15 cellular contexts compared by ENCODE assay signal in the genomic region with DNA sequence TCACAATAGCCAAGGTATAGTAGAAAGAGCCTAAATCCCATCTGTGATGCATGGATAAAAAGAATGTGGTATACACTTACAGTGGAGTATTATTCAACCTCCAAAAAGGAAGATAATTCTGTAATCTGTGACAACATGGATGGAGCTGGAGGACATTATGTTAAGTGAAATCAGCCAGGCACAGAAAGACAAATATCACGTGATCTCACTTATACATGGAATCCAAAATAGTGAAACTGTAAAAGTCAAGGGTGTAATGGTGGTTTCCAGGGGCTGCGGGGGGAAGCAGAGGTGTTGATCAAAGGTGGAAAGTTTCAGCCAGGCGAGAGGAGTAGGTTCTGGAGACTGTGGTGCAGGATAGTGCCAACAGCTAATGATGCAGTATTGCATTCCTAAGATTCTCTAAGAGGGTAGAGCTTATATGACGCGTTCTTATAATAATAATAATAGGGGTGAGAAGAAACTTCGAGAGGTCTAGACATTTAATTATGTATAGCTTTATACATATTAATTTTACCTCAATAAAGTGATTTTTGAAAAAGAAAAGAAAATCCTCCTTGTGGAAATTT.
DNase-seq lines count a peak whose midpoint lies in the region; ATAC-seq and TF ChIP-seq lines count a peak whose summit lies in the region.
"Had no signal": no experiment of that assay in that cellular context is flagged by ENCODE, and none has a peak within 500 bp of the region (broad histone marks: within the 10 kb centered on the region; RNA-seq: fewer than 3 reads in every experiment).

No MANE protein-coding gene starts in this region.

- no peak overlapping the region for H3K4me3 ChIP-seq in left lung
- H3K4me3 ChIP-seq: BLaER1 had no signal

- H3K4me1 ChIP-seq in left lung, result peaks cover 0 to 5% of the 10 kb centered on the region in 2 donors

- H3K27ac ChIP-seq in left lung, result no peak overlapping the region
- H3K27ac ChIP-seq: 22Rv1, BLaER1 had no signal

- peaks cover 0 to 12% of the 10 kb centered on the region in 2 donors for H3K27me3 ChIP-seq in left lung
- H3K27me3 ChIP-seq: BLaER1 had no signal

- intact Hi-C loops in left lung (cut with DNase I), result loop anchor here (2.0 to 10.0 kb wide), 3 partner anchors 347 to 1004 kb away; no protein-coding TSS in a partner anchor

- no peaks in the 10 kb centered on the region for H3K9me3 ChIP-seq in left lung
- H3K9me3 ChIP-seq: BLaER1 had no signal

- TF ChIP-seq CTCF in chondrocyte (IDR thresholded peaks at IDR 0.05), result no peak
- no peak for TF ChIP-seq CTCF in left lung (IDR thresholded peaks at IDR 0.05)

- peak overlapping the region; percentile 22 for H3K27ac Mint-ChIP-seq in chondrocyte (ENCODE audit: unreplicated experiment)
- H3K27ac Mint-ChIP-seq: CD14-positive monocyte; CD4-positive, alpha-beta memory T cell; H9 had no signal

- no peak overlapping the region for H3K4me3 Mint-ChIP-seq in chondrocyte (ENCODE audit: unreplicated experiment)
- H3K4me3 Mint-ChIP-seq: CD14-positive monocyte, H9 had no signal

- H3K9me3 Mint-ChIP-seq in chondrocyte (ENCODE audit: low read depth), result no peaks in the 10 kb centered on the region
- H3K9me3 Mint-ChIP-seq: CD14-positive monocyte, H9 had no signal

- no peaks in the 10 kb centered on the region for H3K36me3 Mint-ChIP-seq in chondrocyte (ENCODE audit: low read depth)
- H3K36me3 Mint-ChIP-seq: CD14-positive monocyte; CD4-positive, alpha-beta memory T cell had no signal

- ATAC-seq in left lung (peak; percentile 37), GM19463 (IDR thresholded peaks at IDR 0.05; ENCODE audit: unreplicated experiment) (no peak)

- no peaks in the 10 kb centered on the region for H3K36me3 ChIP-seq in left lung
- H3K36me3 ChIP-seq: BLaER1 had no signal

- peaks cover 46% of the 10 kb centered on the region for H3K27me3 Mint-ChIP-seq in chondrocyte (ENCODE audit: low read depth)
- H3K27me3 Mint-ChIP-seq: CD4-positive, alpha-beta memory T cell had no signal

- H3K4me1 Mint-ChIP-seq in chondrocyte (ENCODE audit: low read depth), result peaks cover 3% of the 10 kb centered on the region

- DNase-seq in NCI-H526 treated with DMSO at 0.1 percent for 48 hours (lab: John Stamatoyannopoulos, UW) (peak; percentile 13), NCI-H526 (lab: John Stamatoyannopoulos, UW) (no peak), NCI-H226 (peak; percentile 9), chondrocyte (ENCODE audit: low spot score) (no peak), left lung (no peak), NCI-H774 (lab: John Stamatoyannopoulos, UW) (no peak)
- DNase-seq in activated CD4-positive, alpha-beta T cell treated with anti-CD3 and anti-CD28 coated beads, Interleukin-2, amount 50 U/mL, for 48 hours, result no peak
- DNase-seq: Calu3; CD4-positive, alpha-beta memory T cell; GF-D8; H9 had no signal

Comparison
In these comparisons a context has a peak if more than half of its experiments do, and no peak if none do; other contexts are left out.
1. DNase-seq: peak in NCI-H526 treated with DMSO at 0.1 percent for 48 hours (single experiment) and NCI-H226 (single experiment); none in NCI-H526 (0 of 2), chondrocyte (single experiment), left lung (0 of 2), activated CD4-positive, alpha-beta T cell treated with anti-CD3 and anti-CD28 coated beads, Interleukin-2, amount 50 U/mL, for 48 hours (0 of 2) and NCI-H774 (single experiment).